ENCODE assay signal across 12 cellular contexts in the genomic region with DNA sequence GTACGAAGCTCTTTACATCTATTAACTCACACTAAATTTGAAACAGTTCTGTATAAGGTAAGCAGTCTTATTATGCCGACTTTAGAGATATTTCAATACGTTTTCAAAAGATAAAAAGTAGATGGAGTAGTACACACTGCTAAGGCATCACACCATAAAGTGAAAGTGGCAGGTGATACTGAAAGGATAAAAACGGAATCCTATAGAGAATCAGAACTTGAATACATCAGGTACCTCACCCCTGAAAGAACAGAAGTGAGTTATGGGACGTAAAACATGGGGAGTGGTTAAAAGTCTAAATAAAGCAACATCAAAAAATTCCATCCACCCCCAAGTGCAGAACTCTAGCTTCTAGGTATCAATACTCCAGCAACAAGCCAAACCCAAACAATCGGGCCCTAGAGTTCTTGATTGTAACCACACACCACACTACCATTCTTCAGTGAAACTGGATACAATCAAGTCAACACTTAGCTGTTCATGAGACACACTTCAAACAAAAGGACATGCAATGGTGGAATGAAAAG.
DNase-seq lines count a peak whose midpoint lies in the region; ATAC-seq and TF ChIP-seq lines count a peak whose summit lies in the region.
"Had no signal": no experiment of that assay in that cellular context is flagged by ENCODE, and none has a peak within 500 bp of the region (broad histone marks: within the 10 kb centered on the region; RNA-seq: fewer than 3 reads in every experiment).

No MANE protein-coding gene starts in this region.

- no peaks in the 10 kb centered on the region for H3F3A ChIP-seq in GM23248 (ENCODE audit: insufficient read depth)

- H3K79me2 ChIP-seq in GM23248 (ENCODE audit: insufficient read depth): peaks cover 19% of the 10 kb centered on the region

- H3K27me3 ChIP-seq in GM23248 (replicated peaks; ENCODE audit: insufficient read depth): no peaks in the 10 kb centered on the region

- 94 to 97% methylated on average over 6 of the region's 6 CpGs for WGBS in GM23248 (ENCODE audit: low coverage in 1 of 2, low lambda C conversion rate in 2 of 2, missing lambda C conversion rate in 2 of 2), 2 experiments

- H3K4me1 ChIP-seq in GM23248 (ENCODE audit: insufficient read depth): no peaks in the 10 kb centered on the region

- H4K20me1 ChIP-seq in GM23248 (ENCODE audit: insufficient read depth): no peaks in the 10 kb centered on the region

- H3K4me3 ChIP-seq in GM23248: no peak overlapping the region
- H3K4me3 ChIP-seq: thoracic aorta had no signal

- DNase-seq in GM13976 (ENCODE audit: low spot score) (peak; percentile 53), NCI-H2107 (lab: John Stamatoyannopoulos, UW) (peak; percentile 44), NCI-H2227 (lab: John Stamatoyannopoulos, UW; ENCODE audit: unreplicated experiment) (no peak), caudate nucleus (lab: John Stamatoyannopoulos, UW) (no peak), GM23248 (no peak)
- DNase-seq: DMS 273 treated with DMSO at 0.1 percent for 48 hours; effector memory CD4-positive, alpha-beta T cell; naive thymus-derived CD4-positive, alpha-beta T cell had no signal

- no peaks in the 10 kb centered on the region for H3K9me3 ChIP-seq in GM23248 (ENCODE audit: low read depth)

- H3K9ac ChIP-seq in GM23248: no peak overlapping the region

- no peaks in the 10 kb centered on the region for H3K36me3 ChIP-seq in GM23248 (ENCODE audit: low read depth)
- H3K36me3 ChIP-seq: thoracic aorta had no signal

- no peak overlapping the region for H3K4me2 ChIP-seq in GM23248 (ENCODE audit: unreplicated experiment)

- H2AFZ ChIP-seq in GM23248: no peak overlapping the region

- peak; percentile 80 for ATAC-seq in GM19035 (IDR thresholded peaks at IDR 0.05; ENCODE audit: unreplicated experiment)
- peak; percentile 82 for ATAC-seq in HG02798 (IDR thresholded peaks at IDR 0.05; ENCODE audit: poor library complexity, unreplicated experiment)
- ATAC-seq in HG03378 (IDR thresholded peaks at IDR 0.05; ENCODE audit: unreplicated experiment): no peak
- ATAC-seq: naive thymus-derived CD4-positive, alpha-beta T cell had no signal

- no peak overlapping the region for H3K27ac ChIP-seq in caudate nucleus (ENCODE audit: low read depth, low read length)
- no peak overlapping the region for H3K27ac ChIP-seq in GM23248
- H3K27ac ChIP-seq: thoracic aorta had no signal

- no peak for TF ChIP-seq CTCF in GM13976 (IDR thresholded peaks at IDR 0.05; ENCODE audit: borderline replicate concordance, control extremely low read depth, extremely low read depth, insufficient read depth, missing control alignments)

- in situ Hi-C loops in GM13976 (cut with MboI; ENCODE audit: low sequenced_read_pairs, unreplicated experiment): no loop called here
- in situ Hi-C loops in GM23248 (cut with MboI): no loop called here

- no peaks in the 10 kb centered on the region for H3K9me2 ChIP-seq in GM23248 (ENCODE audit: insufficient read depth)

Comparison
In these comparisons a context has a peak if more than half of its experiments do, and no peak if none do; other contexts are left out.
1. DNase-seq: peak in GM13976 (single experiment) and NCI-H2107 (single experiment); none in NCI-H2227 (single experiment), caudate nucleus (0 of 61) and GM23248 (single experiment).